Comparison of ENCODE assay signal across 24 cellular contexts in the genomic region with DNA sequence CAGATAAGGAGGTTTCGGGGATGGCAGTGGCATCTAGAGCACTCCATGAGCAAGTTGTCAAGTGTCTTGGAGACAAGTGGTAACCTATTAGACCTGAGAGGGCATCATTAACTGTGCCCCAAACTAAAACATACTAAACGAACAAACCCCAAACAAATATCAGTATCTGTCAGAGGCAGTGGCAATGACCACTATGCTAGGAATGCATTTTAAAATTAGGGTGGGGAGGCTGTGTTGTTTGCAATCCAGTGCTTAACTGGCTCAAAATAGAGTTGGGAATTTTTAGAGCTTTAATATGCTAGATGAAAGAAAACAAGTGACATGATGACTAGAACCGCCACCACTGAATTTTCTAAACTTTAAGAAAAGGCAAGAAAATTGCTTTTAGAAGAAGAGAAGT. TPM values are rescaled to one million over a fixed set of nuclear protein-coding genes. Genes with fewer than 3 reads are reported as not detected.
"Had no signal": no experiment of that assay in that cellular context is flagged by ENCODE, and none has a peak within 500 bp of the region (broad histone marks: within the 10 kb centered on the region; RNA-seq: fewer than 3 reads in every experiment).

No MANE protein-coding gene starts in this region.

- H3K4me3 ChIP-seq: ascending aorta, gastrocnemius medialis, hepatocyte, neural progenitor cell, spleen, testis had no signal

- H3K27me3 ChIP-seq: ascending aorta, brain microvascular endothelial cell, gastrocnemius medialis, hepatocyte, neural progenitor cell, spleen, testis had no signal

- H3K79me2 ChIP-seq: hepatocyte, parathyroid adenoma had no signal

- H2AFZ ChIP-seq: hepatocyte, neural progenitor cell, parathyroid adenoma had no signal

- H3K27ac ChIP-seq: ascending aorta, brain microvascular endothelial cell, hepatocyte, neural progenitor cell, parathyroid adenoma, testis, VCaP had no signal

- H3K4me1 ChIP-seq: neural progenitor cell, parathyroid adenoma had no signal

- H3K9ac ChIP-seq: neural progenitor cell, parathyroid adenoma had no signal

- DNase-seq: activated CD4-positive, alpha-beta T cell treated with anti-CD3 and anti-CD28 coated beads for 4 hours; activated CD4-positive, alpha-beta T cell treated with anti-CD3 and anti-CD28 coated beads, Interleukin-2, amount 50 U/mL, for 4 hours; activated CD8-positive, alpha-beta memory T cell treated with anti-CD3 and anti-CD28 coated beads for 24 hours; activated effector memory CD4-positive, alpha-beta T cell treated with anti-CD3 and anti-CD28 coated beads, Interleukin-2, amount 50 U/mL, for 16 hours; activated naive CD4-positive, alpha-beta T cell treated with anti-CD3 and anti-CD28 coated beads for 36 hours; activated naive CD8-positive, alpha-beta T cell treated with anti-CD3 and anti-CD28 coated beads for 36 hours; brain microvascular endothelial cell; gastrocnemius medialis; left colon; midbrain; natural killer cell; occipital lobe; right cardiac atrium; spleen; stimulated activated naive CD4-positive, alpha-beta T cell; T-helper 9 cell; testis; trophoblast cell had no signal

- H3K36me3 ChIP-seq: ascending aorta, brain microvascular endothelial cell, gastrocnemius medialis, neural progenitor cell, spleen had no signal

- ATAC-seq: gastrocnemius medialis, left colon, natural killer cell, right cardiac atrium had no signal

- H3K4me2 ChIP-seq: hepatocyte, neural progenitor cell had no signal

- H3K9me3 ChIP-seq: ascending aorta, gastrocnemius medialis, testis had no signal

RNA-seq across cellular contexts. Expression of gene TPRG1, which starts 51.8 kb away (rescaled TPM):
- total RNA-seq: epithelial cell of proximal tubule had no signal
- polyA plus RNA-seq: hepatocyte had no signal
